9 cellular contexts compared by ENCODE assay signal in genomic region chr19:4811328-4812131, GRCh38. TPM values are rescaled to one million over a fixed set of nuclear protein-coding genes. Genes with fewer than 3 reads are reported as not detected.
DNase-seq lines count a peak whose midpoint lies in the region; ATAC-seq, FAIRE-seq and TF ChIP-seq lines count a peak whose summit lies in the region.
"Had no signal": no experiment of that assay in that cellular context is flagged by ENCODE, and none has a peak within 500 bp of the region (broad histone marks: within the 10 kb centered on the region; RNA-seq: fewer than 3 reads in every experiment).

No MANE protein-coding gene starts in this region.

- POLR2A ChIA-PET in Caco-2 (lab: Charles Lee), result no interaction called here

- ATAC-seq in GM18505 (IDR thresholded peaks at IDR 0.05; ENCODE audit: unreplicated experiment), result no peak

- H3K36me3 ChIP-seq in Caco-2 (ENCODE audit: control insufficient read depth, insufficient read depth, low read length), result no peaks in the 10 kb centered on the region; the same call in 1 of the 2 replicates

- no peaks in the 10 kb centered on the region for H3K9me3 ChIP-seq in Caco-2

- intact Hi-C loops in Caco-2 (cut with micrococcal nuclease; ENCODE audit: unreplicated experiment), result no loop called here
- intact Hi-C loops in posterior vena cava (cut with DNase I), result loop anchor here (5.0 to 10.0 kb wide), 3 partner anchors 41 to 223 kb away; no protein-coding TSS in a partner anchor

- H3K4me1 ChIP-seq in Caco-2, result peaks cover 3% of the 10 kb centered on the region; the same call in 1 of the 2 replicates

- peaks cover 9% of the 10 kb centered on the region for H3K4me1 Mint-ChIP-seq in Caco-2 (ENCODE audit: low read depth, unreplicated experiment)

- no peak overlapping the region for H3K4me3 Mint-ChIP-seq in Caco-2 (ENCODE audit: unreplicated experiment)

- no peak for TF ChIP-seq POLR2A in GM18505 (IDR thresholded peaks at IDR 0.05; ENCODE audit: borderline replicate concordance, extremely low read depth, insufficient read depth, insufficient read length)

- no peak overlapping the region for H3K27ac Mint-ChIP-seq in Caco-2 (ENCODE audit: unreplicated experiment)

- TF ChIP-seq CTCF in Caco-2 (IDR thresholded peaks at IDR 0.05; ENCODE audit: insufficient read depth in 1 of 2, low read depth in 1 of 2, low read length in 1 of 2, severe bottlenecking in 1 of 2, unreplicated experiment in 1 of 2), result peak; percentile 73 to 90

- H3K27me3 Mint-ChIP-seq in Caco-2 (ENCODE audit: insufficient read depth, unreplicated experiment), result no peaks in the 10 kb centered on the region

- no peaks in the 10 kb centered on the region for H3K27me3 ChIP-seq in Caco-2 (replicated peaks; ENCODE audit: control insufficient read depth, insufficient read depth, low read length)

- peaks cover 11% of the 10 kb centered on the region for H3K9me3 Mint-ChIP-seq in Caco-2 (ENCODE audit: unreplicated experiment)

- H3K4me3 ChIP-seq in Caco-2 (ENCODE audit: low read depth, low read length), result no peak overlapping the region

- peaks cover 9% of the 10 kb centered on the region for H3K36me3 Mint-ChIP-seq in Caco-2 (ENCODE audit: insufficient read depth, unreplicated experiment)

- no TSS peak for BruUV-seq in Caco-2 (replicated peaks; lab: Mats Ljungman, UMichigan)

- FAIRE-seq in urothelium cell line (lab: Jason Lieb, UNC), result no peak
- FAIRE-seq: TTC549 had no signal

- DNase-seq in Caco-2 (peak; percentile 83 to 90), HPDE6-E6E7 (ENCODE audit: extremely low spot score) (peak; percentile 42), SK-N-DZ (ENCODE audit: low spot score) (peak; percentile 63), glomerular visceral epithelial cell (ENCODE audit: extremely low spot score) (peak; percentile 78), posterior vena cava (ENCODE audit: low spot score) (peak; percentile 94), urothelium cell line (ENCODE audit: low spot score) (peak; percentile 67)
- DNase-seq in activated naive CD4-positive, alpha-beta T cell (lab: John Stamatoyannopoulos, UW), result peak; percentile 85 to 97 (median 89)

- CTCF ChIA-PET in Caco-2 (lab: Charles Lee), result interaction anchor here (2.7 kb wide), 1 partner anchor 40 kb away, joined by 37 read pairs; no protein-coding TSS in a partner anchor

RNA-seq across cellular contexts. Expression of gene TICAM1, which starts 20.0 kb away (rescaled TPM):
- total RNA-seq in Caco-2 (2022) (6.0 and 7.5 TPM in 2 replicates), posterior vena cava (10 to 100 TPM in 1 of 2 donors, 1 to 10 TPM in 1; 7.6 to 13.2 TPM)
- 0.42 and 0.79 TPM in 2 replicates for polyA plus RNA-seq in SK-N-DZ (2014; cell fraction: cytosol; rRNA removed)
- polyA plus RNA-seq in SK-N-DZ (2014; cell fraction: nucleus; rRNA removed), result 0.21 and 0.35 TPM in 2 replicates

RNA-seq across cellular contexts. Expression of gene FEM1A, which starts 20.0 kb away (rescaled TPM):
- total RNA-seq in Caco-2 (2022), result 12.9 and 13.4 TPM in 2 replicates
- polyA plus RNA-seq in SK-N-DZ (2014; cell fraction: cytosol; rRNA removed), result 7.9 and 10.7 TPM in 2 replicates
- 4.9 and 5.0 TPM in 2 replicates for polyA plus RNA-seq in SK-N-DZ (2014; cell fraction: nucleus; rRNA removed)
- 1 to 10 TPM; 7.7 to 9.1 TPM for total RNA-seq in posterior vena cava

RNA-seq across cellular contexts. Expression of gene PLIN3, which starts 55.9 kb away (rescaled TPM):
- total RNA-seq in Caco-2 (2022) (60.2 and 63.8 TPM in 2 replicates), posterior vena cava (10 to 100 TPM; 56.6 to 88.6 TPM)
- 13.2 and 19.5 TPM in 2 replicates for polyA plus RNA-seq in SK-N-DZ (2014; cell fraction: cytosol; rRNA removed)
- 4.6 and 5.0 TPM in 2 replicates for polyA plus RNA-seq in SK-N-DZ (2014; cell fraction: nucleus; rRNA removed)

Comparison
In these comparisons a context has a peak if more than half of its experiments do, and no peak if none do; other contexts are left out.
1. DNase-seq: peak in every context shown above with its lines; median percentile 94 in posterior vena cava; 89 in activated naive CD4-positive, alpha-beta T cell; 86 in Caco-2; 78 in glomerular visceral epithelial cell; 67 in urothelium cell line; 63 in SK-N-DZ; 42 in HPDE6-E6E7.